Comparison of ENCODE assay signal across 11 cellular contexts in the genomic region with DNA sequence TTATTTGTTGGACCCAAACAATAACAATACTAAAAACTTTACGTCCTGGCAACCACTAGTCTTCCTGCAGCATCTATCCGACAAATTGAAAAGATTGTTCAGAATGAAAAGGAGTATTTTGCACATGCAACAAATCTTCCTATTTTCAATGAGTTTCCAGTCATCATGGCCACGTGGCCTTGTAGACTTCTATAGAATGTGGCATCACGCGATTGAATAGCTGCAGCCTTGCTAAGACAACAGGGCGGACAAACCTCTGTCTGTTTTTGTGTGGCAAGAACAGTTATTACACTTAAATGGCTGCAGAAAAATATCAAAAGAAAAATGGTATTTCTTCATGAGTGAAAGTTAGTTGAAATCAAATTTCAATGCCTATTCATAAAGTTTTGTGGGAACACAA.
"Had no signal": no experiment of that assay in that cellular context is flagged by ENCODE, and none has a peak within 500 bp of the region (broad histone marks: within the 10 kb centered on the region; RNA-seq: fewer than 3 reads in every experiment).

No MANE protein-coding gene starts in this region.

- H3K36me3 ChIP-seq: SJCRH30, transverse colon had no signal

- H3K9me3 ChIP-seq: SJCRH30, transverse colon had no signal

- H3K4me1 ChIP-seq: SJCRH30, transverse colon had no signal

- DNase-seq: activated CD4-positive, alpha-beta memory T cell treated with anti-CD3 and anti-CD28 coated beads, Interleukin-2, amount 10 ng/mL, durations not matched to agents 7 days and 5 days; activated gamma-delta T cell; activated naive CD8-positive, alpha-beta T cell treated with anti-CD3 and anti-CD28 coated beads, Interleukin-2, amount 10 ng/mL, durations not matched to agents 7 days and 5 days; activated T-cell treated with anti-CD3 and anti-CD28 coated beads, Interleukin-2, amount 50 U/mL, for 48 hours; foreskin fibroblast; kidney glomerular epithelial cell; naive thymus-derived CD4-positive, alpha-beta T cell; SJCRH30; stimulated activated CD4-positive, alpha-beta T cell treated with anti-CD3 and anti-CD28 coated beads, Interleukin-2, amount 100 ng/mL, for 24 hours; stimulated activated naive B cell treated with anti-CD40 and anti-IgM and Interleukin-4, amounts not matched to agents 10 μg/mL and 1 μg/mL and 100 μg/mL, for 72 hours; transverse colon had no signal

- H3K4me3 ChIP-seq: SJCRH30, transverse colon had no signal

- H3K27ac ChIP-seq: SJCRH30 had no signal

- ATAC-seq: naive thymus-derived CD4-positive, alpha-beta T cell; stimulated activated naive B cell treated with anti-CD40 and anti-IgM and Interleukin-4, amounts not matched to agents 10 μg/mL and 1 μg/mL and 100 μg/mL, for 72 hours had no signal

- H3K27me3 ChIP-seq: SJCRH30, transverse colon had no signal
